1 cellular context compared by ENCODE assay signal in genomic region chr17:66307257-66307656, GRCh38.
TF ChIP-seq lines count a peak whose summit lies in the region.

No MANE protein-coding gene starts in this region.

TF ChIP-seq in GM23338, 12 proteins besides CTCF, POLR2A, EP300 and RAD21 (continued from another document):
- TF ChIP-seq, protein P1, sequence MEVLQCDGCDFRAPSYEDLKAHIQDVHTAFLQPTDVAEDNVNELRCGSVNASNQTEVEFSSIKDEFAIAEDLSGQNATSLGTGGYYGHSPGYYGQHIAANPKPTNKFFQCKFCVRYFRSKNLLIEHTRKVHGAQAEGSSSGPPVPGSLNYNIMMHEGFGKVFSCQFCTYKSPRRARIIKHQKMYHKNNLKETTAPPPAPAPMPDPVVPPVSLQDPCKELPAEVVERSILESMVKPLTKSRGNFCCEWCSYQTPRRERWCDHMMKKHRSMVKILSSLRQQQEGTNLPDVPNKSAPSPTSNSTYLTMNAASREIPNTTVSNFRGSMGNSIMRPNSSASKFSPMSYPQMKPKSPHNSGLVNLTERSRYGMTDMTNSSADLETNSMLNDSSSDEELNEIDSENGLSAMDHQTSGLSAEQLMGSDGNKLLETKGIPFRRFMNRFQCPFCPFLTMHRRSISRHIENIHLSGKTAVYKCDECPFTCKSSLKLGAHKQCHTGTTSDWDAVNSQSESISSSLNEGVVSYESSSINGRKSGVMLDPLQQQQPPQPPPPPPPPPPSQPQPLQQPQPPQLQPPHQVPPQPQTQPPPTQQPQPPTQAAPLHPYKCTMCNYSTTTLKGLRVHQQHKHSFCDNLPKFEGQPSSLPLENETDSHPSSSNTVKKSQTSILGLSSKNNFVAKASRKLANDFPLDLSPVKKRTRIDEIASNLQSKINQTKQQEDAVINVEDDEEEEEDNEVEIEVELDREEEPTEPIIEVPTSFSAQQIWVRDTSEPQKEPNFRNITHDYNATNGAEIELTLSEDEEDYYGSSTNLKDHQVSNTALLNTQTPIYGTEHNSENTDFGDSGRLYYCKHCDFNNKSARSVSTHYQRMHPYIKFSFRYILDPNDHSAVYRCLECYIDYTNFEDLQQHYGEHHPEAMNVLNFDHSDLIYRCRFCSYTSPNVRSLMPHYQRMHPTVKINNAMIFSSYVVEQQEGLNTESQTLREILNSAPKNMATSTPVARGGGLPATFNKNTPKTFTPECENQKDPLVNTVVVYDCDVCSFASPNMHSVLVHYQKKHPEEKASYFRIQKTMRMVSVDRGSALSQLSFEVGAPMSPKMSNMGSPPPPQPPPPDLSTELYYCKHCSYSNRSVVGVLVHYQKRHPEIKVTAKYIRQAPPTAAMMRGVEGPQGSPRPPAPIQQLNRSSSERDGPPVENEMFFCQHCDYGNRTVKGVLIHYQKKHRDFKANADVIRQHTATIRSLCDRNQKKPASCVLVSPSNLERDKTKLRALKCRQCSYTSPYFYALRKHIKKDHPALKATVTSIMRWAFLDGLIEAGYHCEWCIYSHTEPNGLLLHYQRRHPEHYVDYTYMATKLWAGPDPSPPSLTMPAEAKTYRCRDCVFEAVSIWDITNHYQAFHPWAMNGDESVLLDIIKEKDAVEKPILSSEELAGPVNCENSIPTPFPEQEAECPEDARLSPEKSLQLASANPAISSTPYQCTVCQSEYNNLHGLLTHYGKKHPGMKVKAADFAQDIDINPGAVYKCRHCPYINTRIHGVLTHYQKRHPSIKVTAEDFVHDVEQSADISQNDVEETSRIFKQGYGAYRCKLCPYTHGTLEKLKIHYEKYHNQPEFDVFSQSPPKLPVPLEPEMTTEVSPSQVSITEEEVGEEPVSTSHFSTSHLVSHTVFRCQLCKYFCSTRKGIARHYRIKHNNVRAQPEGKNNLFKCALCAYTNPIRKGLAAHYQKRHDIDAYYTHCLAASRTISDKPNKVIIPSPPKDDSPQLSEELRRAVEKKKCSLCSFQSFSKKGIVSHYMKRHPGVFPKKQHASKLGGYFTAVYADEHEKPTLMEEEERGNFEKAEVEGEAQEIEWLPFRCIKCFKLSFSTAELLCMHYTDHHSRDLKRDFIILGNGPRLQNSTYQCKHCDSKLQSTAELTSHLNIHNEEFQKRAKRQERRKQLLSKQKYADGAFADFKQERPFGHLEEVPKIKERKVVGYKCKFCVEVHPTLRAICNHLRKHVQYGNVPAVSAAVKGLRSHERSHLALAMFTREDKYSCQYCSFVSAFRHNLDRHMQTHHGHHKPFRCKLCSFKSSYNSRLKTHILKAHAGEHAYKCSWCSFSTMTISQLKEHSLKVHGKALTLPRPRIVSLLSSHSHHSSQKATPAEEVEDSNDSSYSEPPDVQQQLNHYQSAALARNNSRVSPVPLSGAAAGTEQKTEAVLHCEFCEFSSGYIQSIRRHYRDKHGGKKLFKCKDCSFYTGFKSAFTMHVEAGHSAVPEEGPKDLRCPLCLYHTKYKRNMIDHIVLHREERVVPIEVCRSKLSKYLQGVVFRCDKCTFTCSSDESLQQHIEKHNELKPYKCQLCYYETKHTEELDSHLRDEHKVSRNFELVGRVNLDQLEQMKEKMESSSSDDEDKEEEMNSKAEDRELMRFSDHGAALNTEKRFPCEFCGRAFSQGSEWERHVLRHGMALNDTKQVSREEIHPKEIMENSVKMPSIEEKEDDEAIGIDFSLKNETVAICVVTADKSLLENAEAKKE (CRISPR knock-in tag; IDR thresholded peaks at IDR 0.05) = no peak
- TF ChIP-seq EZH2phosphoT487 (IDR thresholded peaks at IDR 0.05; ENCODE audit: unreplicated experiment) (no peak), EZH2 (IDR thresholded peaks at IDR 0.05; ENCODE audit: low read depth, unreplicated experiment) (no peak), POLR2AphosphoS5 (IDR thresholded peaks at IDR 0.05; ENCODE audit: low read depth) (no peak), JUNB (IDR thresholded peaks at IDR 0.05; ENCODE audit: unreplicated experiment) (no peak), ZNF331 (CRISPR knock-in tag; IDR thresholded peaks at IDR 0.05; ENCODE audit: low read depth) (no peak), NANOG (IDR thresholded peaks at IDR 0.05; ENCODE audit: borderline replicate concordance) (no peak), ZNF114 (CRISPR knock-in tag; IDR thresholded peaks at IDR 0.05) (no peak), ETS1 (IDR thresholded peaks at IDR 0.05) (no peak), CREB1 (CRISPR knock-in tag; IDR thresholded peaks at IDR 0.05; ENCODE audit: low read depth) (no peak)
- TF ChIP-seq, protein P2, sequence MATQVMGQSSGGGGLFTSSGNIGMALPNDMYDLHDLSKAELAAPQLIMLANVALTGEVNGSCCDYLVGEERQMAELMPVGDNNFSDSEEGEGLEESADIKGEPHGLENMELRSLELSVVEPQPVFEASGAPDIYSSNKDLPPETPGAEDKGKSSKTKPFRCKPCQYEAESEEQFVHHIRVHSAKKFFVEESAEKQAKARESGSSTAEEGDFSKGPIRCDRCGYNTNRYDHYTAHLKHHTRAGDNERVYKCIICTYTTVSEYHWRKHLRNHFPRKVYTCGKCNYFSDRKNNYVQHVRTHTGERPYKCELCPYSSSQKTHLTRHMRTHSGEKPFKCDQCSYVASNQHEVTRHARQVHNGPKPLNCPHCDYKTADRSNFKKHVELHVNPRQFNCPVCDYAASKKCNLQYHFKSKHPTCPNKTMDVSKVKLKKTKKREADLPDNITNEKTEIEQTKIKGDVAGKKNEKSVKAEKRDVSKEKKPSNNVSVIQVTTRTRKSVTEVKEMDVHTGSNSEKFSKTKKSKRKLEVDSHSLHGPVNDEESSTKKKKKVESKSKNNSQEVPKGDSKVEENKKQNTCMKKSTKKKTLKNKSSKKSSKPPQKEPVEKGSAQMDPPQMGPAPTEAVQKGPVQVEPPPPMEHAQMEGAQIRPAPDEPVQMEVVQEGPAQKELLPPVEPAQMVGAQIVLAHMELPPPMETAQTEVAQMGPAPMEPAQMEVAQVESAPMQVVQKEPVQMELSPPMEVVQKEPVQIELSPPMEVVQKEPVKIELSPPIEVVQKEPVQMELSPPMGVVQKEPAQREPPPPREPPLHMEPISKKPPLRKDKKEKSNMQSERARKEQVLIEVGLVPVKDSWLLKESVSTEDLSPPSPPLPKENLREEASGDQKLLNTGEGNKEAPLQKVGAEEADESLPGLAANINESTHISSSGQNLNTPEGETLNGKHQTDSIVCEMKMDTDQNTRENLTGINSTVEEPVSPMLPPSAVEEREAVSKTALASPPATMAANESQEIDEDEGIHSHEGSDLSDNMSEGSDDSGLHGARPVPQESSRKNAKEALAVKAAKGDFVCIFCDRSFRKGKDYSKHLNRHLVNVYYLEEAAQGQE (IDR thresholded peaks at IDR 0.05; ENCODE audit: unreplicated experiment) = no peak
